In genomic region chr1:206803221-206803730, GRCh38 we compare ENCODE assay signal across 8 cellular contexts. TPM values are rescaled to one million over a fixed set of nuclear protein-coding genes. Genes with fewer than 3 reads are reported as not detected.
DNase-seq lines count a peak whose midpoint lies in the region; ATAC-seq and TF ChIP-seq lines count a peak whose summit lies in the region.

No MANE protein-coding gene starts in this region.

- H2BK12ac ChIP-seq in neuronal stem cell (ENCODE audit: low read length), result no peak overlapping the region

- no peak overlapping the region for H2AFZ ChIP-seq in neuronal stem cell (ENCODE audit: low read length)

- peak overlapping the region; percentile 76 for H3K27ac Mint-ChIP-seq in activated CD8-positive, alpha-beta T cell treated with anti-CD3 and anti-CD28 coated beads for 36 hours

- no peak overlapping the region for H3K4ac ChIP-seq in neuronal stem cell (ENCODE audit: low read length)

- no peak overlapping the region for H3K14ac ChIP-seq in neuronal stem cell (ENCODE audit: low read length)

- CTCF ChIA-PET in activated CD8-positive, alpha-beta T cell treated with anti-CD3 and anti-CD28 coated beads for 36 hours (lab: Charles Lee), result interaction anchor here (0.7 to 15.9 kb wide), 11 partner anchors 8 to 172 kb away, joined by 3 to 628 read pairs (median 9); partner anchors contain the start of genes IL10 and IL19

- H2AK5ac ChIP-seq in neuronal stem cell (ENCODE audit: low read depth, low read length), result no peak overlapping the region

- no peak for TF ChIP-seq POLR2A in suprapubic skin (IDR thresholded peaks at IDR 0.05)

- intact Hi-C loops in activated CD8-positive, alpha-beta T cell treated with anti-CD3 and anti-CD28 coated beads for 36 hours (cut with micrococcal nuclease), result loop anchor here (1.0 to 2.0 kb wide), 2 partner anchors 18 to 64 kb away; no protein-coding TSS in a partner anchor
- intact Hi-C loops in aorta (cut with DNase I), result no loop called here

- peak; percentile 51 for DNase-seq in GM19240 (ENCODE audit: insufficient read length, low spot score)
- peak; percentile 91 for DNase-seq in activated CD8-positive, alpha-beta T cell treated with anti-CD3 and anti-CD28 coated beads for 36 hours
- no peak for DNase-seq in neuronal stem cell (ENCODE audit: low spot score)
- DNase-seq in suprapubic skin (ENCODE audit: low spot score in 2 of 2), result no peak
- no peak for DNase-seq in AG20443 (ENCODE audit: low spot score)
- DNase-seq in midbrain (lab: John Stamatoyannopoulos, UW), result no peak
- no peak for DNase-seq in aorta

- no peaks in the 10 kb centered on the region for H3K9me3 Mint-ChIP-seq in activated CD8-positive, alpha-beta T cell treated with anti-CD3 and anti-CD28 coated beads for 36 hours

- H3K4me2 ChIP-seq in neuronal stem cell (ENCODE audit: insufficient read depth, low read length, poor library complexity, severe bottlenecking), result no peak overlapping the region

- H3K18ac ChIP-seq in neuronal stem cell (ENCODE audit: low read length), result peak overlapping the region; percentile 41

- ATAC-seq in HG03135 (IDR thresholded peaks at IDR 0.05; ENCODE audit: unreplicated experiment), result peak; percentile 93
- peak; percentile 92 for ATAC-seq in activated CD8-positive, alpha-beta T cell treated with anti-CD3 and anti-CD28 coated beads for 36 hours
- no peak for ATAC-seq in aorta (ENCODE audit: low FRiP score)

- H3K9me3 ChIP-seq in neuronal stem cell (replicated peaks in 1 of 2; ENCODE audit: control insufficient read depth in 2 of 2, insufficient read depth in 1 of 2, low read depth in 1 of 2, low read length in 2 of 2), result no peaks in the 10 kb centered on the region
- H3K9me3 ChIP-seq in suprapubic skin, result no peaks in the 10 kb centered on the region
- no peaks in the 10 kb centered on the region for H3K9me3 ChIP-seq in aorta (ENCODE audit: control insufficient read depth, low read length)

- H3K36me3 Mint-ChIP-seq in activated CD8-positive, alpha-beta T cell treated with anti-CD3 and anti-CD28 coated beads for 36 hours (ENCODE audit: low read depth), result no peaks in the 10 kb centered on the region

- H2BK15ac ChIP-seq in neuronal stem cell (ENCODE audit: low read length), result no peak overlapping the region

- no peak overlapping the region for H4K8ac ChIP-seq in neuronal stem cell (ENCODE audit: low read depth, low read length)

- WGBS in neuronal stem cell (ENCODE audit: extremely low coverage in 2 of 2, insufficient read length in 2 of 2, insufficient replicate concordance in 1 of 2), 2 donors, result no CpG with 5 or more reads among the region's 8 CpGs
- 67% methylated on average over 8 of the region's 8 CpGs for WGBS in suprapubic skin
- 86 to 89% methylated on average over 8 of the region's 8 CpGs for WGBS in aorta, 2 donors

- no peak overlapping the region for H3K9ac ChIP-seq in neuronal stem cell (ENCODE audit: low read depth, low read length, poor library complexity)

- H3K4me3 Mint-ChIP-seq in activated CD8-positive, alpha-beta T cell treated with anti-CD3 and anti-CD28 coated beads for 36 hours, result peak overlapping the region; percentile 6

- no peaks in the 10 kb centered on the region for H3K27me3 Mint-ChIP-seq in activated CD8-positive, alpha-beta T cell treated with anti-CD3 and anti-CD28 coated beads for 36 hours

- no peak for TF ChIP-seq CTCF in activated CD8-positive, alpha-beta T cell treated with anti-CD3 and anti-CD28 coated beads for 36 hours (IDR thresholded peaks at IDR 0.05)
- no peak for TF ChIP-seq CTCF in suprapubic skin (IDR thresholded peaks at IDR 0.05)

- no peak overlapping the region for H3K4me3 ChIP-seq in neuronal stem cell (ENCODE audit: low read length in 2 of 2)
- no peak overlapping the region for H3K4me3 ChIP-seq in suprapubic skin
- no peak overlapping the region for H3K4me3 ChIP-seq in aorta (ENCODE audit: low read length in 2 of 2)

- POLR2A ChIA-PET in activated CD8-positive, alpha-beta T cell treated with anti-CD3 and anti-CD28 coated beads for 36 hours (lab: Charles Lee), result interaction anchor here (0.6 to 3.5 kb wide), 16 partner anchors 9 to 106 kb away, joined by 3 to 19 read pairs (median 5); partner anchors contain the start of gene IL10

- H3K27me3 ChIP-seq in neuronal stem cell (ENCODE audit: control insufficient read depth in 3 of 3, insufficient read depth in 3 of 3, low read depth in 1 of 3, low read length in 3 of 3), result peaks cover 0 to 19% (median 0%) of the 10 kb centered on the region in 3 experiments
- H3K27me3 ChIP-seq in suprapubic skin, result no peaks in the 10 kb centered on the region
- H3K27me3 ChIP-seq in aorta (ENCODE audit: control insufficient read depth in 1 of 2, insufficient read depth in 2 of 2, low read length in 1 of 2), result no peaks in the 10 kb centered on the region

- peaks cover 76% of the 10 kb centered on the region for H3K4me1 Mint-ChIP-seq in activated CD8-positive, alpha-beta T cell treated with anti-CD3 and anti-CD28 coated beads for 36 hours (ENCODE audit: low read depth)

- peaks cover 0 to 2% of the 10 kb centered on the region in 2 donors for H3K4me1 ChIP-seq in neuronal stem cell (ENCODE audit: control insufficient read depth in 2 of 2, insufficient read depth in 1 of 2, low read depth in 1 of 2, low read length in 2 of 2)
- no peaks in the 10 kb centered on the region for H3K4me1 ChIP-seq in suprapubic skin
- H3K4me1 ChIP-seq in aorta (ENCODE audit: control insufficient read depth in 1 of 2, insufficient read depth in 2 of 2, low read length in 2 of 2), result no peaks in the 10 kb centered on the region

- no peaks in the 10 kb centered on the region for H3K79me1 ChIP-seq in neuronal stem cell (ENCODE audit: low read depth, low read length)

- H4K91ac ChIP-seq in neuronal stem cell (ENCODE audit: low read depth, low read length, poor library complexity), result no peak overlapping the region

- no peak overlapping the region for H3K23ac ChIP-seq in neuronal stem cell (ENCODE audit: low read depth, low read length, poor library complexity)

- no peak for TF ChIP-seq EP300 in suprapubic skin (IDR thresholded peaks at IDR 0.05)

- no peak overlapping the region for H3K27ac ChIP-seq in neuronal stem cell (replicated peaks; ENCODE audit: low read length)
- no peak overlapping the region for H3K27ac ChIP-seq in suprapubic skin
- H3K27ac ChIP-seq in aorta (ENCODE audit: low read depth in 1 of 2, low read length in 2 of 2), result no peak overlapping the region

- no peaks in the 10 kb centered on the region for H3K36me3 ChIP-seq in neuronal stem cell (replicated peaks in 1 of 2; ENCODE audit: control insufficient read depth in 2 of 2, insufficient read depth in 2 of 2, low read length in 2 of 2)
- no peaks in the 10 kb centered on the region for H3K36me3 ChIP-seq in suprapubic skin
- H3K36me3 ChIP-seq in aorta (ENCODE audit: control insufficient read depth in 1 of 2, insufficient read depth in 2 of 2, low read length in 1 of 2), result no peaks in the 10 kb centered on the region

- no peak overlapping the region for H2BK120ac ChIP-seq in neuronal stem cell (ENCODE audit: low read depth, low read length)

- H2BK5ac ChIP-seq in neuronal stem cell (ENCODE audit: low read length), result no peak overlapping the region

RNA-seq across cellular contexts. Expression of gene IL10, which starts 31.0 kb away (rescaled TPM):
- under 1 TPM in 1 of 2 experiments, not detected in 1; 0.32 TPM for total RNA-seq in activated CD8-positive, alpha-beta T cell treated with anti-CD3 and anti-CD28 coated beads for 36 hours
- not detected for polyA plus RNA-seq in neuronal stem cell (2013, experiment 1 of 2)
- not detected for polyA plus RNA-seq in neuronal stem cell (2013, experiment 2 of 2)
- 1 to 10 TPM in 2 of 4 donors, under 1 TPM in 1, not detected in 1; 0.49 to 1.6 (median 1.0) TPM for total RNA-seq in suprapubic skin
- 10 to 100 TPM in 1 of 2 donors, 1 to 10 TPM in 1; 2.7 to 12.6 TPM for total RNA-seq in aorta
- polyA plus RNA-seq in aorta, result 1 to 10 TPM; 3.0 to 4.3 TPM

RNA-seq across cellular contexts. Expression of gene IL19, which starts 32.7 kb away (rescaled TPM):
- not detected for total RNA-seq in activated CD8-positive, alpha-beta T cell treated with anti-CD3 and anti-CD28 coated beads for 36 hours
- not detected for polyA plus RNA-seq in neuronal stem cell (2013, experiment 1 of 2)
- polyA plus RNA-seq in neuronal stem cell (2013, experiment 2 of 2), result not detected
- not detected for total RNA-seq in suprapubic skin
- not detected for total RNA-seq in aorta
- polyA plus RNA-seq in aorta, result not detected

Comparison
In these comparisons a context has a peak if more than half of its experiments do, and no peak if none do; other contexts are left out.
1. DNase-seq: peak in GM19240 (single experiment) and activated CD8-positive, alpha-beta T cell treated with anti-CD3 and anti-CD28 coated beads for 36 hours (single experiment); none in neuronal stem cell (single experiment), suprapubic skin (0 of 2), AG20443 (single experiment), midbrain (single experiment) and aorta (0 of 2).